ENCODE assay signal across 8 cellular contexts in the genomic region with DNA sequence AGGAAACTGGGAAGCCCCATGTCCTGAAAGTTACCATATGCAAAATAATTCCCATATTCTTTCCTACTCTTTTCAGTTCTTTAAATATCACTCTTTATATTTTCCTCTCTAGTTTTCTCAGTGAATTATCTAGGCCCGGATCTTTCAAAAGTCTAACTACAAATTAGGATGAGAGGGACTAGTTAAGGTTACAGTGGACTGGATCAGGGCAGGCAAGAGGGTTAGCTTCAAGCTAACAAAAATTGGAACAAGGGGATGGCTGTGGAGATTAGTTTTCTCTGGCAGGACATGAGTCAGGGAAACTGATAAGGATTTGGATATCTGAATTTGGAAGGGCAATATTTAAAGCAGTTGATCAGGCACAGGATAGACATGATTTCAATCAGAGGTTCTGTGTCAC.
"Had no signal": no experiment of that assay in that cellular context is flagged by ENCODE, and none has a peak within 500 bp of the region (broad histone marks: within the 10 kb centered on the region; RNA-seq: fewer than 3 reads in every experiment).

No MANE protein-coding gene starts in this region.

- H3K4me3 ChIP-seq: GM12878 had no signal

- ATAC-seq: GM12878 had no signal

- DNase-seq: GDM1, GF-D8 had no signal

- FAIRE-seq: G401.6, GM12878, GM12891, GM12892, GM18507, GM19239 had no signal
